Comparison of ENCODE assay signal across 1 cellular context in genomic region chr7:1706721-1707613, GRCh38.
A peak's percentile ranks its signal among the peaks of the same experiment; 100 is the strongest.
TF ChIP-seq lines count a peak whose summit lies in the region.

No MANE protein-coding gene starts in this region.

TF ChIP-seq in K562, 482 proteins besides CTCF, POLR2A, EP300 and RAD21 (continued from another document):
- TF ChIP-seq USF1 (CRISPR knock-in tag; IDR thresholded peaks at IDR 0.05), result peak; percentile 60
- TF ChIP-seq MXD1 (CRISPR knock-in tag; IDR thresholded peaks at IDR 0.05; ENCODE audit: borderline replicate concordance, poor library complexity, severe bottlenecking), result no peak
- TF ChIP-seq KDM1A (IDR thresholded peaks at IDR 0.05), result peak in 1 of 2 experiments; percentile 76; a peak in 1 of 4 replicates
